In genomic region chr1:21667348-21668231, GRCh38 we compare ENCODE assay signal across 21 cellular contexts. TPM values are rescaled to one million over a fixed set of nuclear protein-coding genes. Genes with fewer than 3 reads are reported as not detected.
DNase-seq lines count a peak whose midpoint lies in the region; ATAC-seq and TF ChIP-seq lines count a peak whose summit lies in the region.
"Had no signal": no experiment of that assay in that cellular context is flagged by ENCODE, and none has a peak within 500 bp of the region (broad histone marks: within the 10 kb centered on the region; RNA-seq: fewer than 3 reads in every experiment).

No MANE protein-coding gene starts in this region.

- no peak for DNase-seq in GM23338 (ENCODE audit: low spot score)
- peak; percentile 56 for DNase-seq in chondrocyte (ENCODE audit: low spot score)
- no peak for DNase-seq in neural crest cell (ENCODE audit: low read depth, low spot score)
- no peak for DNase-seq in endothelial cell (ENCODE audit: low spot score)
- DNase-seq in lower lobe of right lung = no peak
- no peak for DNase-seq in Ammon's horn (ENCODE audit: low spot score)
- DNase-seq in mesendoderm = no peak
- DNase-seq: activated CD4-positive, alpha-beta T cell treated with anti-CD3 and anti-CD28 coated beads, Interleukin-2, amount 10 ng/mL, durations not matched to agents 7 days and 5 days; activated T-cell treated with anti-CD3 and anti-CD28 coated beads for 4 hours; BE2C; DMS 273 treated with DMSO at 0.1 percent for 48 hours; Kasumi-1; NCI-H1105 treated with DMSO at 0.1 percent for 48 hours; NCI-H2171; stimulated activated naive B cell treated with anti-CD40 and anti-IgM and Interleukin-4, amounts not matched to agents 10 μg/mL and 1 μg/mL and 100 μg/mL, for 72 hours; T1000; trophoblast cell had no signal

- no peak overlapping the region for H2BK120ac ChIP-seq in mesendoderm (ENCODE audit: low read depth, low read length)

- H3K56ac ChIP-seq in mesendoderm (ENCODE audit: low read length) = no peak overlapping the region

- H3K9me3 Mint-ChIP-seq in GM23338 (no peaks in the 10 kb centered on the region), chondrocyte (ENCODE audit: low read depth) (no peaks in the 10 kb centered on the region), neural crest cell (no peaks in the 10 kb centered on the region), endothelial cell (ENCODE audit: unreplicated experiment) (no peaks in the 10 kb centered on the region)
- H3K9me3 Mint-ChIP-seq: activated CD4-positive, alpha-beta T cell treated with anti-CD3 and anti-CD28 coated beads, Interleukin-2, amount 10 ng/mL, durations not matched to agents 7 days and 5 days; stimulated activated naive B cell treated with anti-CD40 and anti-IgM and Interleukin-4, amounts not matched to agents 10 μg/mL and 1 μg/mL and 100 μg/mL, for 72 hours had no signal

- H3K36me3 Mint-ChIP-seq in GM23338 (ENCODE audit: low read depth) = no peaks in the 10 kb centered on the region
- H3K36me3 Mint-ChIP-seq in chondrocyte (ENCODE audit: low read depth) = no peaks in the 10 kb centered on the region
- no peaks in the 10 kb centered on the region for H3K36me3 Mint-ChIP-seq in neural crest cell (ENCODE audit: low read depth)
- H3K36me3 Mint-ChIP-seq in endothelial cell (ENCODE audit: low read depth, unreplicated experiment) = no peaks in the 10 kb centered on the region
- H3K36me3 Mint-ChIP-seq: stimulated activated naive B cell treated with anti-CD40 and anti-IgM and Interleukin-4, amounts not matched to agents 10 μg/mL and 1 μg/mL and 100 μg/mL, for 72 hours had no signal

- no peaks in the 10 kb centered on the region for H3K9me3 ChIP-seq in BLaER1 treated with 17β-estradiol and CSF1 and Interleukin-3, amounts not matched to agents 10 nM and 100 nM (replicated peaks in 1 of 11)
- H3K9me3 ChIP-seq in lower lobe of right lung = no peaks in the 10 kb centered on the region
- H3K9me3 ChIP-seq: BE2C, Peyer's patch, prostate gland, SK-N-SH had no signal

- peak overlapping the region in 1 of 10 experiments; percentile 60; a peak in 2 of 20 replicates for H3K4me3 ChIP-seq in BLaER1 treated with 17β-estradiol and CSF1 and Interleukin-3, amounts not matched to agents 10 nM and 100 nM
- H3K4me3 ChIP-seq in GM23338 = no peak overlapping the region; the same call in 1 of the 2 replicates
- no peak overlapping the region for H3K4me3 ChIP-seq in lower lobe of right lung
- no peak overlapping the region for H3K4me3 ChIP-seq in mesendoderm (ENCODE audit: low read length)

- no peak overlapping the region for H3K23ac ChIP-seq in mesendoderm (ENCODE audit: low read length)

- H3K9me2 ChIP-seq in GM23338 (ENCODE audit: insufficient read depth) = no peaks in the 10 kb centered on the region
- H3K9me2 ChIP-seq: SK-N-SH had no signal

- no peak for TF ChIP-seq CTCF in GM23338 (conservative IDR thresholded peaks at IDR 0.05; ENCODE audit: low read depth in 2 of 2)
- no peak for TF ChIP-seq CTCF in chondrocyte (IDR thresholded peaks at IDR 0.05)
- TF ChIP-seq CTCF in neural crest cell (conservative IDR thresholded peaks at IDR 0.05) = no peak
- no peak for TF ChIP-seq CTCF in endothelial cell (IDR thresholded peaks at IDR 0.05; ENCODE audit: unreplicated experiment)
- no peak for TF ChIP-seq CTCF in lower lobe of right lung (IDR thresholded peaks at IDR 0.05)

- H3F3A ChIP-seq in GM23338 (replicated peaks; ENCODE audit: low read depth) = 0 out of 2 replicates have a peak, but pooled peaks cover 5% of the 10 kb centered on the region

- no peaks in the 10 kb centered on the region for H3K36me3 ChIP-seq in BLaER1 treated with 17β-estradiol and CSF1 and Interleukin-3, amounts not matched to agents 10 nM and 100 nM
- H3K36me3 ChIP-seq in GM23338 (ENCODE audit: insufficient read depth) = no peaks in the 10 kb centered on the region
- no peaks in the 10 kb centered on the region for H3K36me3 ChIP-seq in lower lobe of right lung
- H3K36me3 ChIP-seq in mesendoderm (ENCODE audit: control insufficient read depth, insufficient read depth, low read length) = no peaks in the 10 kb centered on the region
- H3K36me3 ChIP-seq: BE2C, Peyer's patch, prostate gland had no signal

- H3K4ac ChIP-seq in mesendoderm (ENCODE audit: low read depth, low read length) = no peak overlapping the region

- no CpG with 5 or more reads among the region's 11 CpGs for WGBS in mesendoderm (ENCODE audit: extremely low coverage, insufficient coverage, low lambda C conversion rate)

- intact Hi-C loops in lower lobe of right lung (cut with DNase I) = no loop called here

- H4K8ac ChIP-seq in mesendoderm (ENCODE audit: low read depth, low read length) = no peak overlapping the region

- no peak overlapping the region for H2BK5ac ChIP-seq in mesendoderm (ENCODE audit: low read length)

- H3K4me1 ChIP-seq in BLaER1 treated with 17β-estradiol and CSF1 and Interleukin-3, amounts not matched to agents 10 nM and 100 nM = peaks cover 69 to 88% (median 78%) of the 10 kb centered on the region in 10 experiments
- H3K4me1 ChIP-seq in GM23338 (ENCODE audit: insufficient read depth) (peaks cover 19% of the 10 kb centered on the region), lower lobe of right lung (peaks cover 37% of the 10 kb centered on the region), mesendoderm (ENCODE audit: control insufficient read depth, low read depth, low read length) (no peaks in the 10 kb centered on the region)
- H3K4me1 ChIP-seq: BE2C, prostate gland had no signal

- H3K27ac ChIP-seq in BLaER1 treated with 17β-estradiol and CSF1 and Interleukin-3, amounts not matched to agents 10 nM and 100 nM = no peak overlapping the region; a peak in 1 of 22 replicates
- H3K27ac ChIP-seq in GM23338 (ENCODE audit: low read depth) (no peak overlapping the region), lower lobe of right lung (no peak overlapping the region), mesendoderm (ENCODE audit: low read depth, low read length) (no peak overlapping the region)
- H3K27ac ChIP-seq: Peyer's patch, prostate gland had no signal

- peaks cover 0 to 54% (median 2%) of the 10 kb centered on the region in 11 experiments; a peak in 10 of 22 replicates for H4K20me1 ChIP-seq in BLaER1 treated with 17β-estradiol and CSF1 and Interleukin-3, amounts not matched to agents 10 nM and 100 nM
- H4K20me1 ChIP-seq in GM23338 (replicated peaks; ENCODE audit: insufficient read depth) = peaks cover 4% of the 10 kb centered on the region; the same call in 1 of the 2 replicates

- H3K27ac Mint-ChIP-seq in GM23338 (no peak overlapping the region), chondrocyte (ENCODE audit: unreplicated experiment) (no peak overlapping the region), neural crest cell (ENCODE audit: unreplicated experiment) (no peak overlapping the region), endothelial cell (ENCODE audit: unreplicated experiment) (no peak overlapping the region)
- H3K27ac Mint-ChIP-seq: activated CD4-positive, alpha-beta T cell treated with anti-CD3 and anti-CD28 coated beads, Interleukin-2, amount 10 ng/mL, durations not matched to agents 7 days and 5 days; stimulated activated naive B cell treated with anti-CD40 and anti-IgM and Interleukin-4, amounts not matched to agents 10 μg/mL and 1 μg/mL and 100 μg/mL, for 72 hours had no signal

- H3K79me2 ChIP-seq in GM23338 (replicated peaks; ENCODE audit: insufficient read depth) (no peaks in the 10 kb centered on the region), mesendoderm (ENCODE audit: control insufficient read depth, insufficient read depth, low read length) (no peaks in the 10 kb centered on the region)

- peaks cover 31% of the 10 kb centered on the region for H3K27me3 Mint-ChIP-seq in GM23338 (ENCODE audit: insufficient read depth, low read depth, poor library complexity)
- H3K27me3 Mint-ChIP-seq in chondrocyte (ENCODE audit: low read depth) = peaks cover 7% of the 10 kb centered on the region
- H3K27me3 Mint-ChIP-seq in neural crest cell (ENCODE audit: low read depth) = peaks cover 46% of the 10 kb centered on the region
- H3K27me3 Mint-ChIP-seq in endothelial cell (ENCODE audit: unreplicated experiment) = peaks cover 20% of the 10 kb centered on the region

- peaks cover 34% of the 10 kb centered on the region for H3K4me1 Mint-ChIP-seq in GM23338
- H3K4me1 Mint-ChIP-seq in chondrocyte (ENCODE audit: low read depth) = peaks cover 24% of the 10 kb centered on the region
- peaks cover 12% of the 10 kb centered on the region for H3K4me1 Mint-ChIP-seq in neural crest cell
- no peaks in the 10 kb centered on the region for H3K4me1 Mint-ChIP-seq in endothelial cell (ENCODE audit: unreplicated experiment)

- H3K27me3 ChIP-seq in BLaER1 treated with 17β-estradiol and CSF1 and Interleukin-3, amounts not matched to agents 10 nM and 100 nM = peaks cover 0 to 25% (median 16%) of the 10 kb centered on the region in 11 experiments; a peak in 16 of 22 replicates
- H3K27me3 ChIP-seq in GM23338 (ENCODE audit: insufficient read depth) (peaks cover 27% of the 10 kb centered on the region), lower lobe of right lung (ENCODE audit: low read depth) (peaks cover 50% of the 10 kb centered on the region), mesendoderm (ENCODE audit: insufficient read depth, low read length, poor library complexity) (no peaks in the 10 kb centered on the region)
- H3K27me3 ChIP-seq: BE2C had no signal

- H3K9ac ChIP-seq in BLaER1 treated with 17β-estradiol and CSF1 and Interleukin-3, amounts not matched to agents 10 nM and 100 nM = peak overlapping the region in 1 of 11 experiments; percentile 15; a peak in 3 of 22 replicates
- H3K9ac ChIP-seq in mesendoderm (ENCODE audit: low read length) = no peak overlapping the region
- H3K9ac ChIP-seq: SK-N-SH had no signal

- ATAC-seq in GM23338 (no peak), lower lobe of right lung (no peak)
- ATAC-seq: stimulated activated naive B cell treated with anti-CD40 and anti-IgM and Interleukin-4, amounts not matched to agents 10 μg/mL and 1 μg/mL and 100 μg/mL, for 72 hours had no signal

- no peak overlapping the region for H4K5ac ChIP-seq in mesendoderm (ENCODE audit: low read length)

- H2AK5ac ChIP-seq in mesendoderm (ENCODE audit: low read length) = no peak overlapping the region

- H3K18ac ChIP-seq in mesendoderm (ENCODE audit: low read length) = no peak overlapping the region

- H3K79me1 ChIP-seq in mesendoderm (ENCODE audit: low read length) = no peaks in the 10 kb centered on the region

- peak overlapping the region; percentile 86 to 99 (median 98) for H3K4me2 ChIP-seq in BLaER1 treated with 17β-estradiol and CSF1 and Interleukin-3, amounts not matched to agents 10 nM and 100 nM
- H3K4me2 ChIP-seq in GM23338 (peak overlapping the region; percentile 95), mesendoderm (ENCODE audit: low read length) (no peak overlapping the region)
- H3K4me2 ChIP-seq: SK-N-SH had no signal

- H2AFZ ChIP-seq in GM23338 = no peak overlapping the region; the same call in 1 of the 2 replicates

- H3K4me3 Mint-ChIP-seq in GM23338 (no peak overlapping the region; the same call in 2 of the 3 replicates), chondrocyte (ENCODE audit: unreplicated experiment) (no peak overlapping the region), neural crest cell (peak overlapping the region; percentile 56), endothelial cell (ENCODE audit: unreplicated experiment) (no peak overlapping the region)
- H3K4me3 Mint-ChIP-seq: activated CD4-positive, alpha-beta T cell treated with anti-CD3 and anti-CD28 coated beads, Interleukin-2, amount 10 ng/mL, durations not matched to agents 7 days and 5 days had no signal

- H2BK15ac ChIP-seq in mesendoderm (replicated peaks; ENCODE audit: low read depth) = no peak overlapping the region

RNA-seq across cellular contexts. Expression of gene RAP1GAP, which starts 1.6 kb away (rescaled TPM):
- total RNA-seq in GM23338 (2014; rRNA removed; shearing (Covaris generic)) = 5.9 and 6.6 TPM in 2 replicates
- polyA plus RNA-seq in GM23338 (2016; fragmentation: Nextera tagmentation; extraction: Ambion mirVana) = 4.3 and 5.0 TPM in 2 replicates
- total RNA-seq in chondrocyte (1.1 to 2.2 TPM (median 1.8 TPM) in 3 replicates), neural crest cell (5.3 and 7.4 TPM in 2 replicates), endothelial cell (ENCODE audit: unreplicated experiment) (0.56 TPM), lower lobe of right lung (33.7 TPM)
- polyA plus RNA-seq in mesendoderm (2013, experiment 1 of 2) = 8.2 TPM
- 7.9 TPM for polyA plus RNA-seq in mesendoderm (2013, experiment 2 of 2)
